In the genomic region with DNA sequence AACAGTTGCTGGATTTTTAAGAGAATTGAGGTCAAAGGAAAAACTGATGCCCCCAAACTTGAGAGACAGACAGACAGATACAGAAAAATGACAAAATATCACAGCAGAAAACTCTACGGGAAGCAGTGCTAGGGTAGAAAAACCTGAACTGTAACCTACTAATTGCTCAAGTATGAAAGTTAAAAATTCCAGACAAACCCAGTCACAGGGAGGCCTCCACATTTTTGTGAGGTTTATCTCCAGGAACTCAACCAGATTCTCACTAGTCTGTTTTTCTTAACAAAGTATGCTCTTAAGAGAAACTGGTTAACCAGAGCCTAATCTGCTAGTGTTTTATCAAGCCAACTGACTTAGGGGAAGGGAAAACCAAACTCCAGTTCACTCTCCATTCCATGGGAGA, we compare ENCODE assay signal across 15 cellular contexts. TPM values are rescaled to one million over a fixed set of nuclear protein-coding genes. Genes with fewer than 3 reads are reported as not detected.
DNase-seq lines count a peak whose midpoint lies in the region; ATAC-seq, FAIRE-seq and TF ChIP-seq lines count a peak whose summit lies in the region.
"Had no signal": no experiment of that assay in that cellular context is flagged by ENCODE, and none has a peak within 500 bp of the region (broad histone marks: within the 10 kb centered on the region; RNA-seq: fewer than 3 reads in every experiment).

No MANE protein-coding gene starts in this region.

- intact Hi-C loops in heart right ventricle (cut with DNase I), result no loop called here

- H3K27me3 ChIP-seq in kidney epithelial cell (ENCODE audit: control insufficient read depth, insufficient read depth, low read length) (no peaks in the 10 kb centered on the region), heart right ventricle (no peaks in the 10 kb centered on the region)
- H3K27me3 ChIP-seq: body of pancreas had no signal

- H3K4me3 ChIP-seq in astrocyte of the spinal cord (ENCODE audit: low read depth, low read length), result no peak overlapping the region
- H3K4me3 ChIP-seq in kidney epithelial cell (ENCODE audit: low read depth, low read length), result no peak overlapping the region
- H3K4me3 ChIP-seq in heart right ventricle, result no peak overlapping the region
- H3K4me3 ChIP-seq: body of pancreas, skin epidermis had no signal

- peaks cover 0 to 14% (median 0%) of the 10 kb centered on the region in 11 donors for H3K9me3 ChIP-seq in heart right ventricle
- H3K9me3 ChIP-seq: body of pancreas had no signal

- H3K36me3 ChIP-seq in kidney epithelial cell (ENCODE audit: control insufficient read depth, insufficient read depth, low read length) (no peaks in the 10 kb centered on the region), heart right ventricle (no peaks in the 10 kb centered on the region)

- DNase-seq in ACHN (peak; percentile 53), HS-5 (ENCODE audit: low read depth) (peak; percentile 81), astrocyte of the spinal cord (ENCODE audit: low read depth, low spot score) (peak; percentile 91), kidney epithelial cell (ENCODE audit: low read depth) (peak; percentile 61), NCI-H1417 treated with DMSO at 0.1 percent for 48 hours (lab: John Stamatoyannopoulos, UW) (no peak), heart right ventricle (no peak), GM12891 (ENCODE audit: insufficient read length, low spot score) (no peak)
- DNase-seq: body of pancreas, natural killer cell, NCI-H510A, SHP77 had no signal

- H3K4me1 ChIP-seq in heart right ventricle, result no peaks in the 10 kb centered on the region
- H3K4me1 ChIP-seq: body of pancreas had no signal

- FAIRE-seq in GM12891 (lab: Jason Lieb, UNC), result no peak
- FAIRE-seq: islet of Langerhans had no signal

- no peak for TF ChIP-seq POLR2A in GM12891 (IDR thresholded peaks at IDR 0.05; ENCODE audit: low read depth, low read length)

- ATAC-seq in heart right ventricle, result no peak
- no peak for ATAC-seq in HG02759 (IDR thresholded peaks at IDR 0.05; ENCODE audit: unreplicated experiment)
- ATAC-seq: body of pancreas, natural killer cell had no signal

- 80 to 89% methylated on average over 1 of the region's 1 CpG for WGBS in heart right ventricle, 2 donors

- TF ChIP-seq CTCF in astrocyte of the spinal cord (IDR thresholded peaks at IDR 0.05; ENCODE audit: low read depth, low read length) (no peak), kidney epithelial cell (IDR thresholded peaks at IDR 0.05; ENCODE audit: insufficient read depth, low read length, poor library complexity, severe bottlenecking) (no peak), heart right ventricle (IDR thresholded peaks at IDR 0.05) (no peak)

- H3K27ac ChIP-seq in heart right ventricle, result no peak overlapping the region
- H3K27ac ChIP-seq: body of pancreas, skin epidermis, VCaP had no signal

- in situ Hi-C loops in ACHN (cut with HindIII; ENCODE audit: low pct_ligation_motif_present, low pct_unique_long_range_greater_than_20kb, low sequenced_read_pairs) (no loop called here), astrocyte of the spinal cord (cut with HindIII; ENCODE audit: low sequenced_read_pairs) (no loop called here)

TF ChIP-seq in GM12891, 5 proteins besides CTCF, POLR2A, EP300 and RAD21:
- TF ChIP-seq POU2F2 (IDR thresholded peaks at IDR 0.05; ENCODE audit: low read depth, low read length), result no peak
- no peak for TF ChIP-seq TAF1 (IDR thresholded peaks at IDR 0.05; ENCODE audit: low read depth, low read length)
- no peak for TF ChIP-seq PAX5 (IDR thresholded peaks at IDR 0.05; ENCODE audit: insufficient read depth, low read length, severe bottlenecking)
- TF ChIP-seq POLR2AphosphoS5 (IDR thresholded peaks at IDR 0.05; ENCODE audit: low read depth, low read length), result no peak
- no peak for TF ChIP-seq SPI1 (IDR thresholded peaks at IDR 0.05; ENCODE audit: low read depth, low read length)

RNA-seq across cellular contexts. Expression of a gene that starts 19.9 kb away (rescaled TPM):
- total RNA-seq in kidney epithelial cell (24.6 and 26.5 TPM in 2 replicates), heart right ventricle (10 to 100 TPM; 15.2 to 30.8 (median 20.8) TPM)
- 1 to 10 TPM; 8.1 to 9.2 TPM for polyA plus RNA-seq in heart right ventricle
- 3.6 TPM for polyA plus RNA-seq in GM12891 (2012; ENCODE audit: low read depth, missing spikeins)

Comparison
In these comparisons a context has a peak if more than half of its experiments do, and no peak if none do; other contexts are left out.
1. DNase-seq: peak in ACHN (single experiment), HS-5 (single experiment), astrocyte of the spinal cord (single experiment) and kidney epithelial cell (single experiment); none in NCI-H1417 treated with DMSO at 0.1 percent for 48 hours (single experiment), heart right ventricle (0 of 2) and GM12891 (single experiment).